In genomic region chr5:91379602-91380490, GRCh38 we compare ENCODE assay signal across 1 cellular context.
TF ChIP-seq lines count a peak whose summit lies in the region.

No MANE protein-coding gene starts in this region.

TF ChIP-seq in HepG2, 621 proteins besides CTCF, POLR2A, EP300 and RAD21 (continued from another document and continues in another):
- TF ChIP-seq BCLAF1 (IDR thresholded peaks at IDR 0.05) = no peak
- no peak for TF ChIP-seq ZNF652 (CRISPR knock-in tag; IDR thresholded peaks at IDR 0.05; ENCODE audit: borderline replicate concordance, low read depth)
- TF ChIP-seq ZNF484 (CRISPR knock-in tag; IDR thresholded peaks at IDR 0.05; ENCODE audit: borderline replicate concordance, low read depth) = no peak
- TF ChIP-seq PCBP1 (IDR thresholded peaks at IDR 0.05; ENCODE audit: borderline replicate concordance, low read depth, low read length) = no peak
- TF ChIP-seq FOXP4 (CRISPR knock-in tag; IDR thresholded peaks at IDR 0.05) = peak; percentile 44; the same call in 1 of the 2 replicates
- no peak for TF ChIP-seq DZIP1 (CRISPR knock-in tag; IDR thresholded peaks at IDR 0.05)
- TF ChIP-seq KAT2B (IDR thresholded peaks at IDR 0.05; ENCODE audit: borderline replicate concordance, low read depth, low read length) = no peak
- TF ChIP-seq PRDM10 (CRISPR knock-in tag; IDR thresholded peaks at IDR 0.05; ENCODE audit: low read depth) = no peak
- no peak for TF ChIP-seq ZNF501 (CRISPR knock-in tag; IDR thresholded peaks at IDR 0.05)
- no peak for TF ChIP-seq SIX1 (CRISPR knock-in tag; IDR thresholded peaks at IDR 0.05; ENCODE audit: borderline replicate concordance)
- TF ChIP-seq SP2 (CRISPR knock-in tag; IDR thresholded peaks at IDR 0.05) = peak; percentile 80
- TF ChIP-seq ZKSCAN8 (CRISPR knock-in tag; IDR thresholded peaks at IDR 0.05; ENCODE audit: borderline replicate concordance) = no peak
- TF ChIP-seq ZNF503 (CRISPR knock-in tag; IDR thresholded peaks at IDR 0.05) = no peak
- TF ChIP-seq ZNF138 (CRISPR knock-in tag; IDR thresholded peaks at IDR 0.05; ENCODE audit: low read depth) = no peak
- TF ChIP-seq MTF2 (CRISPR knock-in tag; IDR thresholded peaks at IDR 0.05; ENCODE audit: borderline replicate concordance) = no peak
- TF ChIP-seq TRIM22 (IDR thresholded peaks at IDR 0.05) = no peak
- no peak for TF ChIP-seq NR1H2 (CRISPR knock-in tag; IDR thresholded peaks at IDR 0.05; ENCODE audit: borderline replicate concordance, low read depth)
- peak; percentile 64; the same call in 1 of the 2 replicates for TF ChIP-seq FOXK1 (CRISPR knock-in tag; IDR thresholded peaks at IDR 0.05; ENCODE audit: borderline replicate concordance, low read depth)
- no peak for TF ChIP-seq ZNF768 (CRISPR knock-in tag; IDR thresholded peaks at IDR 0.05)
- no peak for TF ChIP-seq AKNA (CRISPR knock-in tag; IDR thresholded peaks at IDR 0.05; ENCODE audit: borderline replicate concordance)
- no peak for TF ChIP-seq CCAR2 (optimal IDR thresholded peaks at IDR 0.05; ENCODE audit: low read depth, low read length)
- no peak for TF ChIP-seq NFE2L2 (IDR thresholded peaks at IDR 0.05; ENCODE audit: low read length)
- TF ChIP-seq RBAK (CRISPR knock-in tag; IDR thresholded peaks at IDR 0.05) = no peak
- no peak for TF ChIP-seq ZNF547 (CRISPR knock-in tag; IDR thresholded peaks at IDR 0.05)
- TF ChIP-seq CHD2 (IDR thresholded peaks at IDR 0.05; ENCODE audit: low read depth, low read length) = no peak
- TF ChIP-seq ZBED4 (CRISPR knock-in tag; IDR thresholded peaks at IDR 0.05; ENCODE audit: borderline replicate concordance) = no peak
- TF ChIP-seq ATRX (CRISPR knock-in tag; IDR thresholded peaks at IDR 0.05; ENCODE audit: borderline replicate concordance) = no peak
- TF ChIP-seq ZNF773 (CRISPR knock-in tag; IDR thresholded peaks at IDR 0.05; ENCODE audit: borderline replicate concordance) = no peak
